ENCODE assay signal across 20 cellular contexts in the genomic region with DNA sequence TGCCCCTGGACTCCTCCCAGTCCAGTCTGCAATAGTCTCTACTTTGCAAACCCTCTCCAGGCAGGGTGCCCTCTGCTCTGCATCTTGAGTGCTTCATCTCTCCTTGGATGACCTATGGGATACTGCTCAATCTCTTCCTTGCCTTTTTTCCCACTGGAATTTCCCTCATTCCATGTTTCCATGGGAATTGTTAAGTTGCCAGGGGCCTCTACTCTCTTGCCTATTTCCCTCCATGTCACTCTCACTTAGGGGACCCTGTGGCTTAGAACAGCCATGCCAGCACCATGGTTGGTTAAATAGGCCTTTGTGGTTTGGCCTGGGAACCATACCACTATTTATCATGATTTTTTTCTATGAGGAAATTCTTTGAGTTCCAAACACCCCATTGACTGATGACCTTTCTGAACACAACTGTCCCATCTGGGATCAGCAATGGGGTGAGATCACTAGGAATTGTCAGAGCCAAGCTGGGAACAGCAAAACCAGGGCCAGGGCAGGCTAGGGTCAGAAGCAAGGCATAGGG.
DNase-seq lines count a peak whose midpoint lies in the region; ATAC-seq and TF ChIP-seq lines count a peak whose summit lies in the region.
"Had no signal": no experiment of that assay in that cellular context is flagged by ENCODE, and none has a peak within 500 bp of the region (broad histone marks: within the 10 kb centered on the region; RNA-seq: fewer than 3 reads in every experiment).

No MANE protein-coding gene starts in this region.

- H3K9ac ChIP-seq in GM23248 = no peak overlapping the region

- H3F3A ChIP-seq in GM23248 (ENCODE audit: insufficient read depth) = peaks cover 30% of the 10 kb centered on the region

- H3K4me1 ChIP-seq in GM23248 (ENCODE audit: insufficient read depth) = peaks cover 48% of the 10 kb centered on the region
- peaks cover 24% of the 10 kb centered on the region for H3K4me1 ChIP-seq in lower lobe of right lung
- peaks cover 18 to 52% of the 10 kb centered on the region in 2 donors for H3K4me1 ChIP-seq in thoracic aorta (ENCODE audit: control insufficient read depth in 1 of 2, low read depth in 2 of 2)
- H3K4me1 ChIP-seq in left lung = peaks cover 4 to 12% of the 10 kb centered on the region in 2 donors

- in situ Hi-C loops in GM23248 (cut with MboI) = no loop called here

- H3K27ac ChIP-seq in GM23248 (peak overlapping the region; percentile 1; the same call in 1 of the 2 replicates), lower lobe of right lung (no peak overlapping the region), thoracic aorta (peak overlapping the region; percentile 23 to 28), left lung (no peak overlapping the region)
- H3K27ac ChIP-seq: C4-2B, esophagus squamous epithelium, RWPE1, thyroid gland had no signal

- H3K9me3 Mint-ChIP-seq in activated naive CD4-positive, alpha-beta T cell treated with anti-CD3 and anti-CD28 coated beads, Interleukin-2, amount 50 U/mL, for 72 hours = peaks cover 0 to 4% of the 10 kb centered on the region in 2 donors
- H3K9me3 Mint-ChIP-seq: activated CD4-positive, alpha-beta memory T cell treated with anti-CD3 and anti-CD28 coated beads, Interleukin-2, amount 10 ng/mL, durations not matched to agents 7 days and 5 days had no signal

- no peaks in the 10 kb centered on the region for H3K9me2 ChIP-seq in GM23248 (ENCODE audit: insufficient read depth)

- H3K9me3 ChIP-seq in GM23248 (ENCODE audit: low read depth) (no peaks in the 10 kb centered on the region), lower lobe of right lung (no peaks in the 10 kb centered on the region), thoracic aorta (no peaks in the 10 kb centered on the region), left lung (no peaks in the 10 kb centered on the region)
- H3K9me3 ChIP-seq: esophagus squamous epithelium, mucosa of descending colon, thyroid gland had no signal

- H3K36me3 Mint-ChIP-seq in activated naive CD4-positive, alpha-beta T cell treated with anti-CD3 and anti-CD28 coated beads, Interleukin-2, amount 50 U/mL, for 72 hours = peaks cover 0 to 5% of the 10 kb centered on the region in 2 donors
- H3K36me3 Mint-ChIP-seq: activated naive CD8-positive, alpha-beta T cell treated with anti-CD3 and anti-CD28 coated beads for 36 hours had no signal

- H3K36me3 ChIP-seq in GM23248 (ENCODE audit: low read depth) = no peaks in the 10 kb centered on the region
- H3K36me3 ChIP-seq in lower lobe of right lung = no peaks in the 10 kb centered on the region
- H3K36me3 ChIP-seq in thoracic aorta = no peaks in the 10 kb centered on the region
- no peaks in the 10 kb centered on the region for H3K36me3 ChIP-seq in left lung
- H3K36me3 ChIP-seq: esophagus squamous epithelium, thyroid gland had no signal

- H3K79me2 ChIP-seq in GM23248 (ENCODE audit: insufficient read depth) = no peaks in the 10 kb centered on the region

- DNase-seq in GM23248 (peak; percentile 36), astrocyte of the hippocampus (ENCODE audit: low read depth, low spot score) (peak; percentile 67), lower lobe of right lung (no peak), thoracic aorta (ENCODE audit: low spot score) (no peak), left lung (no peak)
- no peak for DNase-seq in activated naive CD4-positive, alpha-beta T cell treated with anti-CD3 and anti-CD28 coated beads, Interleukin-2, amount 50 U/mL, for 72 hours (ENCODE audit: low spot score in 2 of 2)
- no peak for DNase-seq in activated CD4-positive, CD25-positive, alpha-beta regulatory T cell (lab: John Stamatoyannopoulos, UW)
- DNase-seq: activated CD4-positive, alpha-beta memory T cell treated with anti-CD3 and anti-CD28 coated beads, Interleukin-2, amount 10 ng/mL, durations not matched to agents 7 days and 5 days; activated naive CD8-positive, alpha-beta T cell treated with anti-CD3 and anti-CD28 coated beads for 36 hours; activated T-cell treated with anti-CD3 and anti-CD28 coated beads, Interleukin-2, amount 50 U/mL, for 48 hours; DMS153; esophagus squamous epithelium; HCEC 1CT; kidney glomerular epithelial cell; mucosa of descending colon; NCI-H345; thyroid gland had no signal

- no peak overlapping the region for H2AFZ ChIP-seq in GM23248

- H3K27me3 ChIP-seq in GM23248 (replicated peaks; ENCODE audit: insufficient read depth) = no peaks in the 10 kb centered on the region
- no peaks in the 10 kb centered on the region for H3K27me3 ChIP-seq in lower lobe of right lung (ENCODE audit: low read depth)
- no peaks in the 10 kb centered on the region for H3K27me3 ChIP-seq in thoracic aorta (replicated peaks; ENCODE audit: insufficient read depth)
- no peaks in the 10 kb centered on the region for H3K27me3 ChIP-seq in left lung
- H3K27me3 ChIP-seq: esophagus squamous epithelium, thyroid gland had no signal

- H3K4me2 ChIP-seq in GM23248 (ENCODE audit: unreplicated experiment) = no peak overlapping the region
- H3K4me2 ChIP-seq: smooth muscle cell had no signal

- H3K4me3 ChIP-seq in GM23248 = no peak overlapping the region
- H3K4me3 ChIP-seq in lower lobe of right lung = no peak overlapping the region
- no peak overlapping the region for H3K4me3 ChIP-seq in thoracic aorta
- no peak overlapping the region for H3K4me3 ChIP-seq in left lung
- H3K4me3 ChIP-seq: esophagus squamous epithelium, mucosa of descending colon, smooth muscle cell, thyroid gland had no signal

- ATAC-seq in lower lobe of right lung = peak; percentile 61 to 73
- no peak for ATAC-seq in thoracic aorta (ENCODE audit: insufficient number of reproducible peaks, low FRiP score, low read depth)
- ATAC-seq in activated naive CD4-positive, alpha-beta T cell treated with anti-CD3 and anti-CD28 coated beads, Interleukin-2, amount 50 U/mL, for 72 hours = no peak
- no peak for ATAC-seq in left lung
- ATAC-seq: mucosa of descending colon had no signal

- H4K20me1 ChIP-seq in GM23248 (ENCODE audit: insufficient read depth) = no peaks in the 10 kb centered on the region

- no peak overlapping the region for H3K27ac Mint-ChIP-seq in activated naive CD4-positive, alpha-beta T cell treated with anti-CD3 and anti-CD28 coated beads, Interleukin-2, amount 50 U/mL, for 72 hours
- H3K27ac Mint-ChIP-seq: activated CD4-positive, alpha-beta memory T cell treated with anti-CD3 and anti-CD28 coated beads, Interleukin-2, amount 10 ng/mL, durations not matched to agents 7 days and 5 days; activated naive CD8-positive, alpha-beta T cell treated with anti-CD3 and anti-CD28 coated beads for 36 hours had no signal

- intact Hi-C loops in lower lobe of right lung (cut with DNase I) = no loop called here
- intact Hi-C loops in left lung (cut with DNase I) = no loop called here

- TF ChIP-seq CTCF in lower lobe of right lung (IDR thresholded peaks at IDR 0.05) (no peak), thoracic aorta (IDR thresholded peaks at IDR 0.05) (no peak), left lung (IDR thresholded peaks at IDR 0.05) (no peak)

Comparison
In these comparisons a context has a peak if more than half of its experiments do, and no peak if none do; other contexts are left out.
1. DNase-seq: peak in GM23248 (single experiment) and astrocyte of the hippocampus (single experiment); none in lower lobe of right lung (single experiment), thoracic aorta (single experiment), activated naive CD4-positive, alpha-beta T cell treated with anti-CD3 and anti-CD28 coated beads, Interleukin-2, amount 50 U/mL, for 72 hours (0 of 2), left lung (0 of 2) and activated CD4-positive, CD25-positive, alpha-beta regulatory T cell (0 of 4).
2. H3K27ac ChIP-seq: peak in GM23248 (single experiment) and thoracic aorta (2 of 2); none in lower lobe of right lung (single experiment) and left lung (0 of 2).
3. ATAC-seq: peak in lower lobe of right lung (2 of 2); none in thoracic aorta (single experiment), activated naive CD4-positive, alpha-beta T cell treated with anti-CD3 and anti-CD28 coated beads, Interleukin-2, amount 50 U/mL, for 72 hours (0 of 2) and left lung (single experiment).